In the genomic region with DNA sequence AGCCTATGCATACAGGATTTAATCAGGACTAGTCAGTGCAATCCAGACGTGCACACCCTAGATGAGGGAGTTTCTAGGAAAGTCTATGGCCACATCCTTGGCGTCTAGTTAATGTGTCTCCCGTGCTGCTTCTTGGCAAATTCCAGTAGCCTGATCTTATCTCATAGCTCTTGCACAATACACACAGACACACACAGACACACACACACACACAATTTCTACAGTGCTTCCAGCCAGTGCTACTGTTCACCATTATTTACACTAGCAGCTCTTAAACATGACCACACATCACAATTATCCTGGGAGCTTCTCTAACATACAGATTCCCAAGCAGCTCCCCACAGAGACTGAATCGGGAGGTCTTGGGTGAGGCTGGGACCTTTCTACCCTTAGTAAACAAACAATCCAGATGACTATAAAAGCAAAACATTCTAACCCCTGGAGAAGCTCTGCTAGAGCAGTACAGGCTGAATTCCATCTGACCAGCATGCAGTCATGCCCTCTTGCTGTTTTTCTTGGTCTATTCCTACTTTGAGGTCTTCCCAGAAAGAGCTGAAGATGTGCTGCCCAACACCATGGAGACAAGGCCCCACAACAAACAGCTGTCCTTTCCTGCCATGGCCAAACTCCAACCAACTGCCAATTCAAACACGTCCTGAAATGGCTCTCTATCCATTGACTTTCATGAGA, we compare ENCODE assay signal across 14 cellular contexts.
DNase-seq lines count a peak whose midpoint lies in the region; ATAC-seq and TF ChIP-seq lines count a peak whose summit lies in the region.
"Had no signal": no experiment of that assay in that cellular context is flagged by ENCODE, and none has a peak within 500 bp of the region (broad histone marks: within the 10 kb centered on the region; RNA-seq: fewer than 3 reads in every experiment).

No MANE protein-coding gene starts in this region.

- CTCF ChIA-PET in Calu3 (lab: Charles Lee) = no interaction called here

- H3K27me3 ChIP-seq in osteoblast (ENCODE audit: insufficient read depth, low read length) = no peaks in the 10 kb centered on the region
- H3K27me3 ChIP-seq: vagina had no signal

- H3K4me1 Mint-ChIP-seq in Calu3 (ENCODE audit: low read depth, unreplicated experiment) = no peaks in the 10 kb centered on the region

- H3K36me3 ChIP-seq in osteoblast (ENCODE audit: insufficient read depth, low read length) = no peaks in the 10 kb centered on the region
- H3K36me3 ChIP-seq: vagina had no signal

- peaks cover 6% of the 10 kb centered on the region for H3K27me3 Mint-ChIP-seq in Calu3 (ENCODE audit: unreplicated experiment)
- H3K27me3 Mint-ChIP-seq: stimulated activated naive CD8-positive, alpha-beta T cell treated with anti-CD3 and anti-CD28 coated beads, Interleukin-15, Interleukin-2, amounts not matched to agents 100 ng/mL and 50 ng/mL, for 24 hours had no signal

- TF ChIP-seq CTCF in Calu3 (IDR thresholded peaks at IDR 0.05; ENCODE audit: unreplicated experiment) (no peak), coronary artery (IDR thresholded peaks at IDR 0.05) (no peak), osteoblast (IDR thresholded peaks at IDR 0.05; ENCODE audit: extremely low read depth, low read depth, low read length) (no peak)

- H3K4me3 ChIP-seq in coronary artery (peak overlapping the region; percentile 18), osteoblast (ENCODE audit: insufficient read depth, low read length) (no peak overlapping the region)
- H3K4me3 ChIP-seq: vagina had no signal

- no peaks in the 10 kb centered on the region for H3K9me3 Mint-ChIP-seq in Calu3 (ENCODE audit: low read depth, unreplicated experiment)
- H3K9me3 Mint-ChIP-seq: stimulated activated naive CD8-positive, alpha-beta T cell treated with anti-CD3 and anti-CD28 coated beads, Interleukin-15, Interleukin-2, amounts not matched to agents 100 ng/mL and 50 ng/mL, for 24 hours had no signal

- ATAC-seq in GM18519 (IDR thresholded peaks at IDR 0.05; ENCODE audit: low FRiP score, unreplicated experiment) = no peak

- H3K27ac Mint-ChIP-seq in Calu3 (ENCODE audit: unreplicated experiment) = no peak overlapping the region
- H3K27ac Mint-ChIP-seq: stimulated activated naive CD8-positive, alpha-beta T cell treated with anti-CD3 and anti-CD28 coated beads, Interleukin-15, Interleukin-2, amounts not matched to agents 100 ng/mL and 50 ng/mL, for 24 hours had no signal

- no peaks in the 10 kb centered on the region for H4K20me1 ChIP-seq in osteoblast (ENCODE audit: insufficient read depth, low read length)

- H3K4me1 ChIP-seq in osteoblast (ENCODE audit: insufficient read depth, low read length) = peaks cover 7% of the 10 kb centered on the region
- H3K4me1 ChIP-seq: vagina had no signal

- peak overlapping the region; percentile 38 for H2AFZ ChIP-seq in osteoblast (ENCODE audit: low read length)

- H3K27ac ChIP-seq in coronary artery = peak overlapping the region in 1 of 2 donors; percentile 38
- H3K27ac ChIP-seq in osteoblast (ENCODE audit: low read depth, low read length) = peak overlapping the region; percentile 66
- H3K27ac ChIP-seq: vagina had no signal

- no TSS peak for BruUV-seq in Calu3 (replicated peaks; lab: Mats Ljungman, UMichigan)

- H3K79me2 ChIP-seq in osteoblast (ENCODE audit: insufficient read depth, low read length) = no peaks in the 10 kb centered on the region

- intact Hi-C loops in Calu3 (cut with micrococcal nuclease; ENCODE audit: unreplicated experiment) = no loop called here
- intact Hi-C loops in posterior cingulate gyrus (cut with DNase I) = no loop called here

- H3K4me2 ChIP-seq in osteoblast (ENCODE audit: insufficient read depth, low read length) = peak overlapping the region; percentile 27

- no peaks in the 10 kb centered on the region for H3K36me3 Mint-ChIP-seq in Calu3 (ENCODE audit: insufficient read depth, unreplicated experiment)

- peak; percentile 1 for DNase-seq in Calu3
- peak; percentile 43 for DNase-seq in LHCN-M2 (ENCODE audit: low read depth)
- no peak for DNase-seq in coronary artery (ENCODE audit: low spot score)
- peak; percentile 51 for DNase-seq in osteoblast (ENCODE audit: insufficient read length, low spot score, missing footprints)
- DNase-seq in posterior cingulate gyrus = no peak
- DNase-seq in dermis blood vessel endothelial cell = no peak
- DNase-seq in stimulated activated CD4-positive, alpha-beta T cell treated with anti-CD3 and anti-CD28 coated beads, Interleukin-4, amount 100 ng/mL, for 4 hours = no peak
- DNase-seq: activated effector memory CD4-positive, alpha-beta T cell treated with Interleukin-2 at 50 U/mL for 16 hours; erythroblast; NCI-H748 treated with DMSO at 0.1 percent for 48 hours; SW 1271 had no signal

- no peak overlapping the region for H3K4me3 Mint-ChIP-seq in Calu3 (ENCODE audit: low read depth, unreplicated experiment)
- H3K4me3 Mint-ChIP-seq: stimulated activated naive CD8-positive, alpha-beta T cell treated with anti-CD3 and anti-CD28 coated beads, Interleukin-15, Interleukin-2, amounts not matched to agents 100 ng/mL and 50 ng/mL, for 24 hours had no signal

- no peaks in the 10 kb centered on the region for H3K9me3 ChIP-seq in osteoblast (ENCODE audit: low read depth, low read length)
- H3K9me3 ChIP-seq: vagina had no signal

Comparison
In these comparisons a context has a peak if more than half of its experiments do, and no peak if none do; other contexts are left out.
1. DNase-seq: peak in Calu3 (single experiment), LHCN-M2 (single experiment) and osteoblast (single experiment); none in coronary artery (single experiment), posterior cingulate gyrus (0 of 10), dermis blood vessel endothelial cell (single experiment) and stimulated activated CD4-positive, alpha-beta T cell treated with anti-CD3 and anti-CD28 coated beads, Interleukin-4, amount 100 ng/mL, for 4 hours (0 of 2).